Comparison of ENCODE assay signal across 7 cellular contexts in the genomic region with DNA sequence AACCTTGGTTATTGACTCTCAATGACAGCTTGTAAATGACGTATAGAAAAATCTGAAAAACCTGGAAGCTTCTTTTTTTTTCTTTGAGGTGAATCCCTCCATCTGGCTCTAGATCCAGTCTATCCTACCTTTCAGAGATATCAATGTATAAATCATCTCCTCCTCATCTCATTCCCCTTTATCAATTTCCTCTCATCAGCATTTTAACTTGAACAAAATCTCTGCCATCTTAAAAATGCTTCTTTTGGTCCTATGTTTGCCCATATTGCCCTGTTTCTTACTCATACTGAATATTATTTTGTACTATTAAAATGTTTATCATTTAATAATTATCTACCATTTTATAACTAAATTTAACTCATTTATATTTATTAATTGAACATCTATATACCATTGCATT.
"Had no signal": no experiment of that assay in that cellular context is flagged by ENCODE, and none has a peak within 500 bp of the region (broad histone marks: within the 10 kb centered on the region; RNA-seq: fewer than 3 reads in every experiment).

No MANE protein-coding gene starts in this region.

- FAIRE-seq: GM12878, GM12891, GM12892, GM18507, GM19239 had no signal

- H3K4me3 ChIP-seq: GM12878 had no signal

- DNase-seq: GDM1, GF-D8 had no signal

- ATAC-seq: GM12878 had no signal
